28 cellular contexts compared by ENCODE assay signal in the genomic region with DNA sequence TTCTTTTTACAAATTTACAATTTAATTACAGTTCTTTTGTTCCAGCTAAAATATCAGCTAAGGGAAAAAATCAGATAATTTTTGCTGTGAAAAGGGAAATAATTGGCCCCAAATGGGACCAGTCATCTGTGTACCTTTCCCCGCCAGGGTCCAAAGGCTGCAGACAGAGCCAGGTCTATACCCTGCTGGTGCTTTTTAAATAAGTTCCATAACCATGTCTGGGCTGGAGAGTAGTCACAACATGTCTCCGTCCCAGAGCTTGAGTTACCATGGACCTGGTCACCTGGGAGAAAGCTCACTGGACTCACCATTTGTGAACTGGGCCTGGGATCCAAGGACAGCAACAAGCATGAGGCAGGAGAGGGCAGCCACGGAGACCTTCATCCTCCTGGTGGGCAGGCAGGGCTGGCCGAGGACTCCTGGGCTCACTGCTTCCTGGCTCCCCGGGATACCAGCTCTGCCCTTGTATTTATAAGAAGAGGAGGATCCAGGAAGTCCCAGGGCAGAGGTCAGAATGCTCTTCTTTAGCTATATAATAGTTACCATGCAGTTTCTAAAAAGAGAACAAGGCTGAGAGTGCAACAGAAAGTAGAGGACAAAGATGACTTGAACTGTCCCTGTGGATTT. TPM values are rescaled to one million over a fixed set of nuclear protein-coding genes. Genes with fewer than 3 reads are reported as not detected.
A peak's percentile ranks its signal among the peaks of the same experiment; 100 is the strongest.
DNase-seq lines count a peak whose midpoint lies in the region; ATAC-seq and TF ChIP-seq lines count a peak whose summit lies in the region.
"Had no signal": no experiment of that assay in that cellular context is flagged by ENCODE, and none has a peak within 500 bp of the region (broad histone marks: within the 10 kb centered on the region; RNA-seq: fewer than 3 reads in every experiment).

A gene with protein sequence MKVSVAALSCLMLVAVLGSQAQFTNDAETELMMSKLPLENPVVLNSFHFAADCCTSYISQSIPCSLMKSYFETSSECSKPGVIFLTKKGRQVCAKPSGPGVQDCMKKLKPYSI (minus strand): TSS at position 445 of the 627 bp plus-strand sequence. CDS start 61 bp downstream, at position 384.

- DNase-seq in left colon: peak; percentile 63
- DNase-seq in neural crest cell (ENCODE audit: low read depth, low spot score): no peak
- peak; percentile 31 for DNase-seq in ureter (ENCODE audit: low spot score)
- DNase-seq in naive thymus-derived CD8-positive, alpha-beta T cell: no peak
- DNase-seq in body of pancreas: no peak
- DNase-seq: activated CD4-positive, alpha-beta T cell treated with anti-CD3 and anti-CD28 coated beads, Interleukin-2, amount 50 U/mL, for 4 hours; activated CD4-positive, CD25-positive, alpha-beta regulatory T cell; activated naive CD4-positive, alpha-beta T cell treated with anti-CD3 and anti-CD28 coated beads for 36 hours; brain microvascular endothelial cell; effector CD4-positive, alpha-beta T cell; glutamatergic neuron; GM23248; NCI-H1048; NCI-H526; retina; stimulated activated CD4-positive, alpha-beta T cell treated with anti-CD3 and anti-CD28 coated beads, Interleukin-2, amount 100 ng/mL, for 24 hours; SW 1271; T1000; tibial artery had no signal

- H3K4me3 Mint-ChIP-seq in neural crest cell: no peak within 1 kb of the TSS
- no peak within 1 kb of the TSS for H3K4me3 Mint-ChIP-seq in naive thymus-derived CD8-positive, alpha-beta T cell
- H3K4me3 Mint-ChIP-seq: activated naive CD4-positive, alpha-beta T cell treated with anti-CD3 and anti-CD28 coated beads for 36 hours had no signal

- peaks cover 76% of the 10 kb centered on the region for H3K4me1 ChIP-seq in OCI-LY3 (ENCODE audit: low read length)
- peaks cover 11% of the 10 kb centered on the region for H3K4me1 ChIP-seq in body of pancreas
- H3K4me1 ChIP-seq: tibial artery had no signal

- ATAC-seq in left colon (peak; percentile 79), GM19035 (IDR thresholded peaks at IDR 0.05; ENCODE audit: unreplicated experiment) (no peak), body of pancreas (no peak)
- no peak for ATAC-seq in naive thymus-derived CD8-positive, alpha-beta T cell

- peak within 1 kb of the TSS; percentile 30 for H3K27ac Mint-ChIP-seq in neural crest cell (ENCODE audit: unreplicated experiment)
- peak within 1 kb of the TSS in 2 of 10 donors; percentile 40 to 47 for H3K27ac Mint-ChIP-seq in naive thymus-derived CD8-positive, alpha-beta T cell
- H3K27ac Mint-ChIP-seq: activated naive CD4-positive, alpha-beta T cell treated with anti-CD3 and anti-CD28 coated beads for 36 hours had no signal

- H3K4me1 Mint-ChIP-seq in neural crest cell: peaks cover 13% of the 10 kb centered on the region
- peaks cover 2 to 22% (median 8%) of the 10 kb centered on the region in 4 donors for H3K4me1 Mint-ChIP-seq in naive thymus-derived CD8-positive, alpha-beta T cell

- H3K27ac ChIP-seq in OCI-LY3 (ENCODE audit: low read length) (no peak within 1 kb of the TSS), body of pancreas (no peak within 1 kb of the TSS)
- H3K27ac ChIP-seq: BLaER1 treated with 17β-estradiol and CSF1 and Interleukin-3, amounts not matched to agents 10 nM and 100 nM; brain microvascular endothelial cell; GM23248; lower lobe of right lung; tibial artery had no signal

- no peak for TF ChIP-seq CTCF in OCI-LY3 (IDR thresholded peaks at IDR 0.05; ENCODE audit: low read depth, low read length)
- no peak for TF ChIP-seq CTCF in neural crest cell (conservative IDR thresholded peaks at IDR 0.05)
- TF ChIP-seq CTCF in body of pancreas (IDR thresholded peaks at IDR 0.05): no peak

- no peak within 1 kb of the TSS for H3K9ac ChIP-seq in OCI-LY3 (ENCODE audit: low read length)
- H3K9ac ChIP-seq: BLaER1 treated with 17β-estradiol and CSF1 and Interleukin-3, amounts not matched to agents 10 nM and 100 nM; GM23248 had no signal

- H3K36me3 Mint-ChIP-seq in neural crest cell (ENCODE audit: low read depth): no peaks in the 10 kb centered on the region
- no peaks in the 10 kb centered on the region for H3K36me3 Mint-ChIP-seq in naive thymus-derived CD8-positive, alpha-beta T cell

- H3K9me3 ChIP-seq in OCI-LY3 (ENCODE audit: insufficient read depth, low read length) (no peaks in the 10 kb centered on the region), body of pancreas (no peaks in the 10 kb centered on the region)
- H3K9me3 ChIP-seq: BLaER1 treated with 17β-estradiol and CSF1 and Interleukin-3, amounts not matched to agents 10 nM and 100 nM; lower lobe of right lung; tibial artery had no signal

- H3K27me3 ChIP-seq in OCI-LY3 (ENCODE audit: low read depth, low read length) (peaks cover 46% of the 10 kb centered on the region), body of pancreas (no peaks in the 10 kb centered on the region)
- H3K27me3 ChIP-seq: BLaER1 treated with 17β-estradiol and CSF1 and Interleukin-3, amounts not matched to agents 10 nM and 100 nM; brain microvascular endothelial cell had no signal

- no peaks in the 10 kb centered on the region for H4K20me1 ChIP-seq in OCI-LY3 (ENCODE audit: insufficient read depth, low read length)
- H4K20me1 ChIP-seq: BLaER1 treated with 17β-estradiol and CSF1 and Interleukin-3, amounts not matched to agents 10 nM and 100 nM had no signal

- H3K4me2 ChIP-seq in OCI-LY3 (ENCODE audit: low read length): peak within 1 kb of the TSS; percentile 42
- H3K4me2 ChIP-seq: BLaER1 treated with 17β-estradiol and CSF1 and Interleukin-3, amounts not matched to agents 10 nM and 100 nM had no signal

- H3K9me3 Mint-ChIP-seq in neural crest cell: no peaks in the 10 kb centered on the region
- no peaks in the 10 kb centered on the region for H3K9me3 Mint-ChIP-seq in naive thymus-derived CD8-positive, alpha-beta T cell
- H3K9me3 Mint-ChIP-seq: activated naive CD4-positive, alpha-beta T cell treated with anti-CD3 and anti-CD28 coated beads for 36 hours had no signal

- 86 to 94% methylated on average over 5 of the region's 5 CpGs for WGBS in body of pancreas, 2 donors

- no peak within 1 kb of the TSS for H2AFZ ChIP-seq in OCI-LY3 (ENCODE audit: low read depth, low read length)
- H2AFZ ChIP-seq: GM23248 had no signal

- H3K79me2 ChIP-seq in OCI-LY3 (ENCODE audit: low read length): no peaks in the 10 kb centered on the region

- H3K36me3 ChIP-seq in OCI-LY3 (replicated peaks; ENCODE audit: low read depth, low read length): no peaks in the 10 kb centered on the region
- H3K36me3 ChIP-seq in body of pancreas (replicated peaks in 1 of 2; ENCODE audit: insufficient read depth in 1 of 2, low read depth in 2 of 2): no peaks in the 10 kb centered on the region
- H3K36me3 ChIP-seq: BLaER1 treated with 17β-estradiol and CSF1 and Interleukin-3, amounts not matched to agents 10 nM and 100 nM; brain microvascular endothelial cell; lower lobe of right lung; tibial artery had no signal

- intact Hi-C loops in left colon (cut with DNase I, micrococcal nuclease) (no loop called here), body of pancreas (cut with DNase I) (no loop called here)

- H3K4me3 ChIP-seq in OCI-LY3 (ENCODE audit: low read length): 0 out of 2 replicates have a peak within 1 kb of the TSS, but pooled peaks have one; percentile 1
- no peak within 1 kb of the TSS for H3K4me3 ChIP-seq in body of pancreas
- H3K4me3 ChIP-seq: BLaER1 treated with 17β-estradiol and CSF1 and Interleukin-3, amounts not matched to agents 10 nM and 100 nM; GM23248; lower lobe of right lung; tibial artery had no signal

- H3K27me3 Mint-ChIP-seq in neural crest cell (ENCODE audit: low read depth): peaks cover 12% of the 10 kb centered on the region
- peaks cover 0 to 11% (median 0%) of the 10 kb centered on the region in 5 donors for H3K27me3 Mint-ChIP-seq in naive thymus-derived CD8-positive, alpha-beta T cell

- TF ChIP-seq POLR2A in body of pancreas (IDR thresholded peaks at IDR 0.05): no peak

- POLR2A ChIA-PET in naive thymus-derived CD8-positive, alpha-beta T cell (lab: Charles Lee): no interaction called here

RNA-seq across cellular contexts. Expression of the gene that starts here (rescaled TPM):
- total RNA-seq in left colon (10 to 100 TPM; 79.8 to 81.3 TPM), neural crest cell (not detected in 2 replicates), ureter (37.7 TPM), body of pancreas (1 to 10 TPM in 1 of 2 donors, not detected in 1; 1.0 TPM)
- total RNA-seq in naive thymus-derived CD8-positive, alpha-beta T cell: not detected
- not detected for polyA plus RNA-seq in naive thymus-derived CD8-positive, alpha-beta T cell
- total RNA-seq: activated naive CD4-positive, alpha-beta T cell treated with anti-CD3 and anti-CD28 coated beads for 36 hours; chondrocyte; Daoy; epithelial cell of proximal tubule; GM23248; LHCN-M2 had no signal
- polyA plus RNA-seq: GM23248, keratinocyte had no signal

Comparison
In these comparisons a context has a peak if more than half of its experiments do, and no peak if none do; other contexts are left out.
1. RNA of the gene that starts here (total RNA-seq): 79.8 to 81.3 TPM in left colon and 37.7 TPM in ureter (single experiment); 1.0 TPM in body of pancreas, not detected in neural crest cell and not detected in naive thymus-derived CD8-positive, alpha-beta T cell; every median in the first group is over 10 times any median in the second.
2. DNase-seq: peak in left colon (2 of 2) and ureter (single experiment); none in neural crest cell (single experiment), naive thymus-derived CD8-positive, alpha-beta T cell (0 of 10) and body of pancreas (0 of 4).